ENCODE assay signal across 6 cellular contexts in the genomic region with DNA sequence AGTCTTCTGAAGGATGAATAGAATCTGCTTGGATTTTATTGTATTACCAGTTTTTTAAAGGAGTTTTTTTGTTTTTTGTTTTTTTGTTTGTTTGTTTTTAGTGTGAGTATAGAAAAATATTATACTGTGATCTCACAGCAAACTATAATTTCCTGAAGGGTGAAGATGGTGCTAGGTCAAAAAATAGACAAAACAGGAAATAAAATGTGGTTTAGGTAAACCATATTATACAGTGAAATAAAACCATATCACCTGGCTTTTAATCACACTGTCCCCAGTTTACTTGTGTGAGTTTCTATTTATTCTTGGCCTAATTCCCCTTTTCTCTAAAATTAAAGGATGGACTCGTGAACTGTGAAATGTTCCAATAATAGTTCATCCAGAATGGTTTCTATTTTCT.
"Had no signal": no experiment of that assay in that cellular context is flagged by ENCODE, and none has a peak within 500 bp of the region (broad histone marks: within the 10 kb centered on the region; RNA-seq: fewer than 3 reads in every experiment).

No MANE protein-coding gene starts in this region.

- DNase-seq: H9, HCEC 1CT, IMR-90, KG1 had no signal

- H3K4me3 Mint-ChIP-seq: GM23338, H9 had no signal

- H3K4me3 ChIP-seq: GM23338, K562 had no signal

- H3K27ac Mint-ChIP-seq: GM23338, H9 had no signal

- ATAC-seq: GM23338, K562 had no signal

- H3K9me3 Mint-ChIP-seq: GM23338, H9 had no signal

- H3K4me1 Mint-ChIP-seq: GM23338, H9 had no signal
